In genomic region chr11:75813622-75814039, GRCh38 we compare ENCODE assay signal across 8 cellular contexts. TPM values are rescaled to one million over a fixed set of nuclear protein-coding genes. Genes with fewer than 3 reads are reported as not detected.
A peak's percentile ranks its signal among the peaks of the same experiment; 100 is the strongest.
DNase-seq lines count a peak whose midpoint lies in the region; ATAC-seq and TF ChIP-seq lines count a peak whose summit lies in the region.

No MANE protein-coding gene starts in this region.

- DNase-seq in DMS53 (lab: John Stamatoyannopoulos, UW) (peak; percentile 93), endothelial cell (ENCODE audit: low spot score) (no peak), non-pigmented ciliary epithelial cell (ENCODE audit: low read depth) (peak; percentile 32), aorta (no peak), cerebellar nuclear complex (lab: John Stamatoyannopoulos, UW) (no peak), ACHN (no peak), 8988T (no peak)

- H3K27me3 ChIP-seq in OCI-LY1 (ENCODE audit: insufficient read depth, low read length) (no peaks in the 10 kb centered on the region; the same call in 1 of the 2 replicates), aorta (ENCODE audit: control insufficient read depth in 1 of 2, insufficient read depth in 2 of 2, low read length in 1 of 2) (no peaks in the 10 kb centered on the region)

- H3K4me3 ChIP-seq in OCI-LY1 (ENCODE audit: low read depth, low read length, poor library complexity, severe bottlenecking) (no peak overlapping the region), aorta (ENCODE audit: low read length in 2 of 2) (no peak overlapping the region)

- no peak overlapping the region; the same call in 1 of the 2 replicates for H3K9ac ChIP-seq in OCI-LY1 (ENCODE audit: low read length)

- no peak overlapping the region for H2AFZ ChIP-seq in OCI-LY1 (ENCODE audit: low read length)

- ATAC-seq in aorta (ENCODE audit: low FRiP score): no peak

- H3K4me3 Mint-ChIP-seq in endothelial cell (ENCODE audit: unreplicated experiment): peak overlapping the region; percentile 93

- no peaks in the 10 kb centered on the region for H3K27me3 Mint-ChIP-seq in endothelial cell (ENCODE audit: unreplicated experiment)

- peaks cover 20% of the 10 kb centered on the region for H3K4me1 Mint-ChIP-seq in endothelial cell (ENCODE audit: unreplicated experiment)

- no peaks in the 10 kb centered on the region for H3F3A ChIP-seq in OCI-LY1 (ENCODE audit: insufficient read depth, low read length)

- peak overlapping the region; percentile 91 for H3K27ac Mint-ChIP-seq in endothelial cell (ENCODE audit: unreplicated experiment)

- H3K79me2 ChIP-seq in OCI-LY1 (ENCODE audit: insufficient read depth, low read length): peaks cover 32% of the 10 kb centered on the region

- H4K20me1 ChIP-seq in OCI-LY1 (ENCODE audit: insufficient read depth, low read length): no peaks in the 10 kb centered on the region

- H3K27ac ChIP-seq in OCI-LY1 (ENCODE audit: low read depth, low read length, poor library complexity, severe bottlenecking) (no peak overlapping the region), aorta (ENCODE audit: low read depth in 1 of 2, low read length in 2 of 2) (no peak overlapping the region)

- TF ChIP-seq CTCF in OCI-LY1 (IDR thresholded peaks at IDR 0.05; ENCODE audit: low read length) (no peak), endothelial cell (IDR thresholded peaks at IDR 0.05; ENCODE audit: unreplicated experiment) (no peak)

- H3K9me3 ChIP-seq in OCI-LY1 (ENCODE audit: low read length): no peaks in the 10 kb centered on the region
- H3K9me3 ChIP-seq in aorta (ENCODE audit: control insufficient read depth, low read length): no peaks in the 10 kb centered on the region

- H3K4me1 ChIP-seq in OCI-LY1 (ENCODE audit: insufficient read depth, low read length, severe bottlenecking) (peaks cover 50% of the 10 kb centered on the region), aorta (ENCODE audit: control insufficient read depth in 1 of 2, insufficient read depth in 2 of 2, low read length in 2 of 2) (peaks cover 0 to 7% of the 10 kb centered on the region in 2 donors)

- intact Hi-C loops in aorta (cut with DNase I): no loop called here

- H3K36me3 ChIP-seq in OCI-LY1 (ENCODE audit: insufficient read depth, low read length): no peaks in the 10 kb centered on the region
- H3K36me3 ChIP-seq in aorta (ENCODE audit: control insufficient read depth in 1 of 2, insufficient read depth in 2 of 2, low read length in 1 of 2): no peaks in the 10 kb centered on the region

- no peaks in the 10 kb centered on the region for H3K9me3 Mint-ChIP-seq in endothelial cell (ENCODE audit: unreplicated experiment)

- peak overlapping the region; percentile 87; the same call in 1 of the 2 replicates for H3K4me2 ChIP-seq in OCI-LY1 (ENCODE audit: low read length)

- in situ Hi-C loops in ACHN (cut with HindIII; ENCODE audit: low pct_ligation_motif_present, low pct_unique_long_range_greater_than_20kb, low sequenced_read_pairs): no loop called here

- WGBS in aorta, 2 donors: 83 to 85% methylated on average over 1 of the region's 1 CpG

- no peaks in the 10 kb centered on the region for H3K9me2 ChIP-seq in OCI-LY1 (ENCODE audit: low read depth, low read length)

- H3K36me3 Mint-ChIP-seq in endothelial cell (ENCODE audit: low read depth, unreplicated experiment): peaks cover 4% of the 10 kb centered on the region

RNA-seq across cellular contexts. Expression of gene UVRAG, which starts 1.4 kb away (rescaled TPM):
- total RNA-seq in endothelial cell (ENCODE audit: unreplicated experiment): 25.0 TPM
- 10 to 100 TPM; 27.0 to 47.0 TPM for total RNA-seq in aorta
- 10 to 100 TPM in 1 of 2 donors, 1 to 10 TPM in 1; 7.9 to 13.3 TPM for polyA plus RNA-seq in aorta

RNA-seq across cellular contexts. Expression of gene DGAT2, which starts 45.1 kb away (rescaled TPM):
- total RNA-seq in endothelial cell (ENCODE audit: unreplicated experiment) (0.51 TPM), aorta (1 to 10 TPM; 2.3 to 4.4 TPM)
- polyA plus RNA-seq in aorta: under 1 TPM; 0.41 to 0.63 TPM

Comparison
In these comparisons a context has a peak if more than half of its experiments do, and no peak if none do; other contexts are left out.
1. DNase-seq: peak in DMS53 (single experiment) and non-pigmented ciliary epithelial cell (single experiment); none in endothelial cell (single experiment), aorta (0 of 2), cerebellar nuclear complex (0 of 2), ACHN (single experiment) and 8988T (single experiment).